ENCODE assay signal across 20 cellular contexts in genomic region chr10:126278846-126279245, GRCh38.
A peak's percentile ranks its signal among the peaks of the same experiment; 100 is the strongest.
DNase-seq lines count a peak whose midpoint lies in the region; ATAC-seq and TF ChIP-seq lines count a peak whose summit lies in the region.
"Had no signal": no experiment of that assay in that cellular context is flagged by ENCODE, and none has a peak within 500 bp of the region (broad histone marks: within the 10 kb centered on the region; RNA-seq: fewer than 3 reads in every experiment).

No MANE protein-coding gene starts in this region.

- H3K27me3 ChIP-seq in H9 (ENCODE audit: insufficient read depth, low read length) (no peaks in the 10 kb centered on the region; the same call in 1 of the 2 replicates), fibroblast of lung (ENCODE audit: control insufficient read depth, insufficient read depth, low read length) (no peaks in the 10 kb centered on the region), neural progenitor cell (no peaks in the 10 kb centered on the region), SJCRH30 (no peaks in the 10 kb centered on the region)
- H3K27me3 ChIP-seq in CD4-positive, alpha-beta T cell (ENCODE audit: control insufficient read depth, insufficient read depth, low read length): no peaks in the 10 kb centered on the region

- H3K27ac Mint-ChIP-seq in H9 (peak overlapping the region in 2 of 3 experiments; percentile 45 to 51; a peak in 3 of 7 replicates), neural progenitor cell (peak overlapping the region; percentile 34)
- H3K27ac Mint-ChIP-seq in CD4-positive, alpha-beta T cell: no peak overlapping the region

- H3K4me1 ChIP-seq in H9 (ENCODE audit: insufficient read depth, low read length) (no peaks in the 10 kb centered on the region; the same call in 1 of the 2 replicates), fibroblast of lung (ENCODE audit: control insufficient read depth, extremely low read depth, insufficient read depth, low read length) (no peaks in the 10 kb centered on the region), neural progenitor cell (peaks cover 33% of the 10 kb centered on the region), SJCRH30 (no peaks in the 10 kb centered on the region)

- H3F3A ChIP-seq in neural progenitor cell (ENCODE audit: low read depth): peaks cover 24% of the 10 kb centered on the region

- no peak overlapping the region for H3K4me2 ChIP-seq in H9 (ENCODE audit: insufficient read depth, insufficient read length, low read length)
- no peak overlapping the region for H3K4me2 ChIP-seq in fibroblast of lung (ENCODE audit: extremely low read depth, insufficient read depth, low read length)
- no peak overlapping the region for H3K4me2 ChIP-seq in neural progenitor cell

- no peak for DNase-seq in H9
- DNase-seq in amniotic epithelial cell (ENCODE audit: low read depth): peak; percentile 84
- DNase-seq in fibroblast of lung (ENCODE audit: low read depth in 2 of 2): peak; percentile 62 to 88
- DNase-seq in neural progenitor cell (ENCODE audit: low spot score): no peak
- no peak for DNase-seq in CD4-positive, alpha-beta T cell
- DNase-seq in mesenteric fat pad (ENCODE audit: low spot score): no peak
- no peak for DNase-seq in SJCRH30
- DNase-seq: DMS153, GM23248, KBM-7, MV-4-11, NCI-H1105, NCI-H1436 treated with DMSO at 0.1 percent for 48 hours, NCI-H187 treated with DMSO at 0.1 percent for 48 hours, NCI-H2107, NCI-H524 treated with DMSO at 0.1 percent for 48 hours, NCI-H774, PC-3 had no signal

- H3T11ph ChIP-seq in H9 (ENCODE audit: low read length): no peak overlapping the region

- H3K36me3 Mint-ChIP-seq in H9 (ENCODE audit: insufficient read depth in 1 of 3, low read depth in 3 of 3) (no peaks in the 10 kb centered on the region; a peak in 1 of 7 replicates), neural progenitor cell (no peaks in the 10 kb centered on the region)
- H3K36me3 Mint-ChIP-seq in CD4-positive, alpha-beta T cell (ENCODE audit: low read depth): no peaks in the 10 kb centered on the region

- CTCF ChIA-PET in CD4-positive, alpha-beta T cell (lab: Charles Lee): no interaction called here

- no peak overlapping the region for H3K56ac ChIP-seq in H9 (ENCODE audit: insufficient read length, low read depth, low read length)

- no peak overlapping the region for H2BK5ac ChIP-seq in H9 (ENCODE audit: insufficient read length, low read length)

- intact Hi-C loops in CD4-positive, alpha-beta T cell (cut with DNase I, micrococcal nuclease): no loop called here

- H2BK12ac ChIP-seq in H9 (ENCODE audit: insufficient read length, low read depth, low read length): no peak overlapping the region

- no peak overlapping the region for H3K27ac ChIP-seq in H9 (ENCODE audit: insufficient read length, low read depth, low read length)
- H3K27ac ChIP-seq in fibroblast of lung (ENCODE audit: insufficient read depth, low read length): no peak overlapping the region
- H3K27ac ChIP-seq in neural progenitor cell: peak overlapping the region; percentile 78
- H3K27ac ChIP-seq in CD4-positive, alpha-beta T cell (ENCODE audit: low read depth, low read length): no peak overlapping the region
- H3K27ac ChIP-seq in SJCRH30: no peak overlapping the region
- H3K27ac ChIP-seq: GM23248 had no signal

- no peak overlapping the region for H2BK15ac ChIP-seq in H9 (ENCODE audit: low read depth, low read length)

- no peak overlapping the region for H3K14ac ChIP-seq in H9 (ENCODE audit: insufficient read depth, low read length)

- H2BK120ac ChIP-seq in H9 (ENCODE audit: low read depth, low read length, poor library complexity, severe bottlenecking): no peak overlapping the region

- POLR2A ChIA-PET in CD4-positive, alpha-beta T cell (lab: Charles Lee): no interaction called here

- H3K4me3 Mint-ChIP-seq in H9 (no peak overlapping the region; a peak in 1 of 5 replicates), neural progenitor cell (no peak overlapping the region)
- H3K4me3 Mint-ChIP-seq in CD4-positive, alpha-beta T cell: no peak overlapping the region

- H4K20me1 ChIP-seq in H9 (ENCODE audit: control insufficient read depth, insufficient read depth, insufficient read length): peaks cover 2% of the 10 kb centered on the region
- H4K20me1 ChIP-seq in fibroblast of lung (ENCODE audit: control insufficient read depth, extremely low read depth, insufficient read depth, low read length): no peaks in the 10 kb centered on the region
- H4K20me1 ChIP-seq in neural progenitor cell (ENCODE audit: low read depth): no peaks in the 10 kb centered on the region

- H3K9ac ChIP-seq in H9 (ENCODE audit: extremely low read depth, insufficient read length, low read length) (no peak overlapping the region), fibroblast of lung (ENCODE audit: insufficient read depth, low read length) (no peak overlapping the region), neural progenitor cell (no peak overlapping the region)
- H3K9ac ChIP-seq: GM23248 had no signal

- no peak overlapping the region for H3K18ac ChIP-seq in H9 (ENCODE audit: insufficient read length, low read depth, low read length)

- H4K8ac ChIP-seq in H9 (replicated peaks; ENCODE audit: insufficient read length, low read depth, low read length): no peak overlapping the region

- no peak overlapping the region for H3K23ac ChIP-seq in H9 (ENCODE audit: insufficient read length, low read depth, low read length)

- H3K27me3 Mint-ChIP-seq in H9 (ENCODE audit: low read depth) (no peaks in the 10 kb centered on the region; the same call in 1 of the 2 replicates), neural progenitor cell (ENCODE audit: insufficient read depth, low read depth) (peaks cover 9% of the 10 kb centered on the region)
- no peaks in the 10 kb centered on the region for H3K27me3 Mint-ChIP-seq in CD4-positive, alpha-beta T cell

- H3K4me3 ChIP-seq in fibroblast of lung (replicated peaks in 1 of 4; ENCODE audit: control extremely low read depth in 1 of 4, insufficient read depth in 1 of 4, low read depth in 3 of 4, low read length in 4 of 4) (no peak overlapping the region), neural progenitor cell (no peak overlapping the region), SJCRH30 (no peak overlapping the region)
- H3K4me3 ChIP-seq: GM23248 had no signal

- no peak overlapping the region for H3K4ac ChIP-seq in H9 (ENCODE audit: low read depth, low read length)

- no peaks in the 10 kb centered on the region for H3K79me1 ChIP-seq in H9 (ENCODE audit: insufficient read depth, low read depth, low read length, poor library complexity, severe bottlenecking)

- no peaks in the 10 kb centered on the region for H3K9me3 Mint-ChIP-seq in H9
- H3K9me3 Mint-ChIP-seq in neural progenitor cell: no peaks in the 10 kb centered on the region
- no peaks in the 10 kb centered on the region for H3K9me3 Mint-ChIP-seq in CD4-positive, alpha-beta T cell

- WGBS in H9 (ENCODE audit: extremely low coverage, insufficient read length, low lambda C conversion rate): no CpG with 5 or more reads among the region's 6 CpGs

- H2AFZ ChIP-seq in H9 (ENCODE audit: low read length) (no peak overlapping the region), fibroblast of lung (ENCODE audit: low read length) (no peak overlapping the region), neural progenitor cell (replicated peaks) (peak overlapping the region; percentile 8)
- H2AFZ ChIP-seq: GM23248 had no signal

- no peak overlapping the region for H4K5ac ChIP-seq in H9 (ENCODE audit: insufficient read length, low read depth, low read length)

- no peak overlapping the region for H2BK20ac ChIP-seq in H9 (ENCODE audit: low read depth, low read length, poor library complexity, severe bottlenecking)

- TF ChIP-seq CTCF in H9 (conservative IDR thresholded peaks at IDR 0.05) (no peak), fibroblast of lung (conservative IDR thresholded peaks at IDR 0.05 in 1 of 2, IDR thresholded peaks at IDR 0.05 in 1 of 2; ENCODE audit: low read depth in 1 of 2, low read length in 2 of 2) (no peak), neural progenitor cell (IDR thresholded peaks at IDR 0.05) (no peak)
- TF ChIP-seq CTCF in CD4-positive, alpha-beta T cell (IDR thresholded peaks at IDR 0.05): no peak

- no peak overlapping the region for H4K91ac ChIP-seq in H9 (ENCODE audit: insufficient read length, low read depth, low read length)

- no peaks in the 10 kb centered on the region for H3K23me2 ChIP-seq in H9 (ENCODE audit: insufficient read length, low read depth, low read length, poor library complexity, severe bottlenecking)

- H3K79me2 ChIP-seq in H9 (ENCODE audit: insufficient read depth, low read length) (no peaks in the 10 kb centered on the region), fibroblast of lung (ENCODE audit: control insufficient read depth, insufficient read depth, low read length) (no peaks in the 10 kb centered on the region), neural progenitor cell (ENCODE audit: low read depth) (no peaks in the 10 kb centered on the region)

- H2AK5ac ChIP-seq in H9 (ENCODE audit: insufficient read length, low read length): no peak overlapping the region

- H3K36me3 ChIP-seq in fibroblast of lung (ENCODE audit: control insufficient read depth, insufficient read depth, low read length): no peaks in the 10 kb centered on the region
- no peaks in the 10 kb centered on the region for H3K36me3 ChIP-seq in neural progenitor cell
- no peaks in the 10 kb centered on the region for H3K36me3 ChIP-seq in SJCRH30

- peaks cover 21 to 26% of the 10 kb centered on the region in 2 experiments for H3K4me1 Mint-ChIP-seq in H9
- peaks cover 22% of the 10 kb centered on the region for H3K4me1 Mint-ChIP-seq in neural progenitor cell
- no peaks in the 10 kb centered on the region for H3K4me1 Mint-ChIP-seq in CD4-positive, alpha-beta T cell (ENCODE audit: low read depth)

- no peak for ATAC-seq in CD4-positive, alpha-beta T cell (ENCODE audit: poor library complexity)
- ATAC-seq: HCT116, PC-3, SK-N-SH treated with all-trans-retinoic acid at 6 μM for 48 hours had no signal

- H3K9me3 ChIP-seq in H9 (ENCODE audit: control insufficient read depth, low read depth, low read length) (no peaks in the 10 kb centered on the region), fibroblast of lung (ENCODE audit: control insufficient read depth, insufficient read depth, low read depth, low read length) (no peaks in the 10 kb centered on the region), neural progenitor cell (ENCODE audit: low read depth) (no peaks in the 10 kb centered on the region), SJCRH30 (replicated peaks) (no peaks in the 10 kb centered on the region)
- no peaks in the 10 kb centered on the region for H3K9me3 ChIP-seq in CD4-positive, alpha-beta T cell (ENCODE audit: control insufficient read depth, low read length)

Comparison
In these comparisons a context has a peak if more than half of its experiments do, and no peak if none do; other contexts are left out.
1. DNase-seq: peak in amniotic epithelial cell (single experiment) and fibroblast of lung (2 of 2); none in H9 (single experiment), neural progenitor cell (single experiment), CD4-positive, alpha-beta T cell (0 of 10), mesenteric fat pad (single experiment) and SJCRH30 (0 of 2).